ENCODE assay signal across 20 cellular contexts in the genomic region with DNA sequence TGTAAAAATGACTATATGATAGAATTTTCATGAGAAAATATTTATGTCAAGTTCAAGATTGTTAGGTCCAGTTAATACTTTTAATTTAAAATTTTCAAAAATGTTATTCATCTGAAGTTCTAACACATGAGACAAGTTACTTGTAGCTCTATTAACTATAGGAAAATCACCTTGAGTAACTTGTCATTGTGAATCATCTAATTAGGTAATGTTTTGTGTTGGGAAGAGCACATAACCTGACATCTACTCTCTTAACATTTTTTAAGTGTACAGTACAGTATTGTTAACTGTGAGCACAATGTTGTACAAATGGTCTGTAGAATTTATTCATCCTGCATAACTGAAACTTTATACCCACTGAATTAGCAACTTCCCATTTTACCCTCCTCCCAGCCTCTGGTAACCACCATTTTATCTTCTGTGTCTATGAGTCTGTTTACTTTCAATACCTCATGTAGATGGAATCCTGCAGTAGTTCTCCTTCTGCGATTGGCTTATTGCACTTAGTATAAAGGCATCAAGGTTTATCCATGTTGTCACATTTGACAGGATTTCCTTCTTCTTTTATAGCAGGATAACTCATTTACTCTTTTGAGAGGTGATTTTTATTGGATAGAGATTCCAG. TPM values are rescaled to one million over a fixed set of nuclear protein-coding genes. Genes with fewer than 3 reads are reported as not detected.
DNase-seq lines count a peak whose midpoint lies in the region; ATAC-seq, FAIRE-seq and TF ChIP-seq lines count a peak whose summit lies in the region.
"Had no signal": no experiment of that assay in that cellular context is flagged by ENCODE, and none has a peak within 500 bp of the region (broad histone marks: within the 10 kb centered on the region; RNA-seq: fewer than 3 reads in every experiment).

No MANE protein-coding gene starts in this region.

- FAIRE-seq in astrocyte (lab: Jason Lieb, UNC) = no peak
- no peak for FAIRE-seq in frontal cortex (lab: Jason Lieb, UNC)
- FAIRE-seq: islet of Langerhans had no signal

- H3K4me1 Mint-ChIP-seq in astrocyte (ENCODE audit: low read depth, unreplicated experiment) (peaks cover 7% of the 10 kb centered on the region), GM23338 (no peaks in the 10 kb centered on the region)
- H3K4me1 Mint-ChIP-seq: activated T-helper 17 cell treated with anti-CD3 and anti-CD28 coated beads, Interleukin-2, amount 50 U/mL, for 72 hours; CD8-positive, alpha-beta memory T cell had no signal

- no peaks in the 10 kb centered on the region for H4K20me1 ChIP-seq in astrocyte (ENCODE audit: insufficient read depth, low read length)
- no peaks in the 10 kb centered on the region for H4K20me1 ChIP-seq in GM23338 (replicated peaks; ENCODE audit: insufficient read depth)

- H3F3A ChIP-seq in GM23338 (replicated peaks; ENCODE audit: low read depth) = no peaks in the 10 kb centered on the region

- no peaks in the 10 kb centered on the region for H3K9me3 ChIP-seq in astrocyte (ENCODE audit: insufficient read depth, low read depth, low read length)
- H3K9me3 ChIP-seq: heart right ventricle, vagina had no signal

- no peaks in the 10 kb centered on the region for H3K27me3 ChIP-seq in astrocyte (ENCODE audit: insufficient read depth, low read length)
- no peaks in the 10 kb centered on the region for H3K27me3 ChIP-seq in H7 (ENCODE audit: control insufficient read depth, insufficient read depth, low read length)
- no peaks in the 10 kb centered on the region for H3K27me3 ChIP-seq in GM23338 (ENCODE audit: insufficient read depth)
- H3K27me3 ChIP-seq: heart right ventricle, vagina had no signal

- intact Hi-C loops in left colon (cut with DNase I, micrococcal nuclease) = no loop called here

- H3K9me2 ChIP-seq in GM23338 (ENCODE audit: insufficient read depth) = 0 out of 2 replicates have a peak, but pooled peaks cover 4% of the 10 kb centered on the region

- H3K9me3 Mint-ChIP-seq in astrocyte (ENCODE audit: unreplicated experiment) = no peaks in the 10 kb centered on the region
- H3K9me3 Mint-ChIP-seq in GM23338 = no peaks in the 10 kb centered on the region
- H3K9me3 Mint-ChIP-seq: activated T-helper 17 cell treated with anti-CD3 and anti-CD28 coated beads, Interleukin-2, amount 50 U/mL, for 72 hours; CD8-positive, alpha-beta memory T cell; effector memory CD8-positive, alpha-beta T cell; IgD-negative memory B cell had no signal

- DNase-seq in HT1080 (ENCODE audit: low read depth) = peak; percentile 37
- peak; percentile 46 for DNase-seq in NOMO-1 treated with DMSO at 0.1 percent for 48 hours (lab: John Stamatoyannopoulos, UW; ENCODE audit: unreplicated experiment)
- DNase-seq in astrocyte (ENCODE audit: low read depth) = peak; percentile 43
- DNase-seq in left colon = no peak
- DNase-seq in frontal cortex (ENCODE audit: low spot score in 2 of 2) = no peak
- DNase-seq in H7 = no peak
- no peak for DNase-seq in GM23338 (ENCODE audit: low spot score)
- DNase-seq in stimulated activated CD4-positive, alpha-beta T cell treated with anti-CD3 and anti-CD28 coated beads, Interleukin-4, amount 100 ng/mL, for 4 hours = no peak
- DNase-seq: activated CD4-positive, alpha-beta T cell treated with anti-CD3 and anti-CD28 coated beads for 1 hour; CD8-positive, alpha-beta memory T cell; DMS79 treated with DMSO at 0.1 percent for 48 hours; effector memory CD8-positive, alpha-beta T cell; heart right ventricle; NCI-H1105 treated with DMSO at 0.1 percent for 48 hours had no signal

- H2AFZ ChIP-seq in astrocyte (ENCODE audit: low read depth, low read length) = no peak overlapping the region
- no peak overlapping the region for H2AFZ ChIP-seq in GM23338

- TF ChIP-seq CTCF in astrocyte (IDR thresholded peaks at IDR 0.05; ENCODE audit: insufficient read depth, low read depth, low read length) (no peak), GM23338 (conservative IDR thresholded peaks at IDR 0.05; ENCODE audit: low read depth in 2 of 2) (no peak)

- H3K9ac ChIP-seq in astrocyte (ENCODE audit: low read length) = no peak overlapping the region

- H3K4me3 Mint-ChIP-seq in astrocyte (ENCODE audit: unreplicated experiment) = no peak overlapping the region
- no peak overlapping the region for H3K4me3 Mint-ChIP-seq in GM23338
- H3K4me3 Mint-ChIP-seq: activated T-helper 17 cell treated with anti-CD3 and anti-CD28 coated beads, Interleukin-2, amount 50 U/mL, for 72 hours; CD8-positive, alpha-beta memory T cell; effector memory CD8-positive, alpha-beta T cell; IgD-negative memory B cell; neural crest cell had no signal

- H3K36me3 Mint-ChIP-seq in astrocyte (ENCODE audit: low read depth, unreplicated experiment) = no peaks in the 10 kb centered on the region
- peaks cover 2% of the 10 kb centered on the region; the same call in 1 of the 3 replicates for H3K36me3 Mint-ChIP-seq in GM23338 (ENCODE audit: low read depth)
- H3K36me3 Mint-ChIP-seq: CD8-positive, alpha-beta memory T cell had no signal

- H3K4me3 ChIP-seq in astrocyte (ENCODE audit: insufficient read depth, low read depth, low read length) (no peak overlapping the region), H7 (ENCODE audit: insufficient read depth, low read depth, low read length) (no peak overlapping the region), GM23338 (no peak overlapping the region)
- H3K4me3 ChIP-seq: heart right ventricle, vagina had no signal

- no peaks in the 10 kb centered on the region for H3K79me2 ChIP-seq in astrocyte (ENCODE audit: insufficient read depth, low read length)
- no peaks in the 10 kb centered on the region for H3K79me2 ChIP-seq in GM23338 (replicated peaks; ENCODE audit: insufficient read depth)

- H3K27ac Mint-ChIP-seq in astrocyte (ENCODE audit: unreplicated experiment) (peak overlapping the region; percentile 82), GM23338 (no peak overlapping the region)
- H3K27ac Mint-ChIP-seq: activated T-helper 17 cell treated with anti-CD3 and anti-CD28 coated beads, Interleukin-2, amount 50 U/mL, for 72 hours; CD8-positive, alpha-beta memory T cell; effector memory CD8-positive, alpha-beta T cell; IgD-negative memory B cell had no signal

- ATAC-seq in left colon (peak; percentile 66), GM23338 (no peak)
- ATAC-seq: activated T-helper 17 cell treated with anti-CD3 and anti-CD28 coated beads, Interleukin-2, amount 50 U/mL, for 72 hours; effector memory CD8-positive, alpha-beta T cell; heart right ventricle had no signal

- H3K4me2 ChIP-seq in astrocyte (ENCODE audit: low read length) = peak overlapping the region; percentile 13
- no peak overlapping the region for H3K4me2 ChIP-seq in GM23338

- H3K36me3 ChIP-seq in astrocyte (ENCODE audit: insufficient read depth, low read length) (no peaks in the 10 kb centered on the region), H7 (replicated peaks; ENCODE audit: control insufficient read depth, insufficient read depth, low read length) (no peaks in the 10 kb centered on the region), GM23338 (ENCODE audit: insufficient read depth) (no peaks in the 10 kb centered on the region)
- H3K36me3 ChIP-seq: heart right ventricle, vagina had no signal

- H3K27me3 Mint-ChIP-seq in astrocyte (ENCODE audit: low read depth, unreplicated experiment) (no peaks in the 10 kb centered on the region), GM23338 (ENCODE audit: insufficient read depth, low read depth, poor library complexity) (peaks cover 2% of the 10 kb centered on the region)
- H3K27me3 Mint-ChIP-seq: IgD-negative memory B cell had no signal

- H3K27ac ChIP-seq in astrocyte (ENCODE audit: low read depth, low read length) (no peak overlapping the region), GM23338 (ENCODE audit: low read depth) (no peak overlapping the region)
- H3K27ac ChIP-seq: heart right ventricle, RWPE1, vagina had no signal

- peaks cover 4% of the 10 kb centered on the region for H3K4me1 ChIP-seq in astrocyte (ENCODE audit: insufficient read depth, low read length)
- no peaks in the 10 kb centered on the region for H3K4me1 ChIP-seq in GM23338 (ENCODE audit: insufficient read depth)
- H3K4me1 ChIP-seq: vagina had no signal

TF ChIP-seq in GM23338, 12 proteins besides CTCF, POLR2A, EP300 and RAD21 (continues in another document):
- TF ChIP-seq JUNB (IDR thresholded peaks at IDR 0.05; ENCODE audit: unreplicated experiment) (no peak), ZNF114 (CRISPR knock-in tag; IDR thresholded peaks at IDR 0.05) (no peak), EZH2 (IDR thresholded peaks at IDR 0.05; ENCODE audit: low read depth, unreplicated experiment) (no peak), ZNF331 (CRISPR knock-in tag; IDR thresholded peaks at IDR 0.05; ENCODE audit: low read depth) (no peak), EZH2phosphoT487 (IDR thresholded peaks at IDR 0.05; ENCODE audit: unreplicated experiment) (no peak), NANOG (IDR thresholded peaks at IDR 0.05; ENCODE audit: borderline replicate concordance) (no peak), POLR2AphosphoS5 (IDR thresholded peaks at IDR 0.05; ENCODE audit: low read depth) (no peak), STAT1 (IDR thresholded peaks at IDR 0.05; ENCODE audit: unreplicated experiment) (no peak)

RNA-seq across cellular contexts. Expression of gene ARL4A, which starts 54.6 kb away (rescaled TPM):
- 14.8 and 18.2 TPM in 2 replicates for total RNA-seq in HT1080 (2014; rRNA removed; shearing (Covaris generic))
- 14.8 and 15.6 TPM in 2 replicates for polyA plus RNA-seq in HT1080 (2015; cell fraction: cytosol; rRNA removed)
- 4.6 and 5.9 TPM in 2 replicates for polyA plus RNA-seq in HT1080 (2015; cell fraction: nucleus; rRNA removed)
- total RNA-seq in astrocyte = 34.6 and 47.0 TPM in 2 replicates
- total RNA-seq in left colon = 100 to 1,000 TPM in 1 of 2 donors, 10 to 100 TPM in 1; 77.3 to 101 TPM
- 49.7 TPM for total RNA-seq in frontal cortex
- total RNA-seq in H7 (2014; rRNA removed; shearing (Covaris generic)) = 25.3 and 28.5 TPM in 2 replicates
- 48.9 and 49.2 TPM in 2 replicates for total RNA-seq in GM23338 (2014; rRNA removed; shearing (Covaris generic))
- 76.1 and 82.5 TPM in 2 replicates for polyA plus RNA-seq in GM23338 (2016; fragmentation: Nextera tagmentation; extraction: Ambion mirVana)

Comparison
In these comparisons a context has a peak if more than half of its experiments do, and no peak if none do; other contexts are left out.
1. DNase-seq: peak in HT1080 (single experiment), NOMO-1 treated with DMSO at 0.1 percent for 48 hours (single experiment) and astrocyte (single experiment); none in left colon (0 of 2), frontal cortex (0 of 2), H7 (single experiment), GM23338 (single experiment) and stimulated activated CD4-positive, alpha-beta T cell treated with anti-CD3 and anti-CD28 coated beads, Interleukin-4, amount 100 ng/mL, for 4 hours (0 of 2).